9 cellular contexts compared by ENCODE assay signal in the genomic region with DNA sequence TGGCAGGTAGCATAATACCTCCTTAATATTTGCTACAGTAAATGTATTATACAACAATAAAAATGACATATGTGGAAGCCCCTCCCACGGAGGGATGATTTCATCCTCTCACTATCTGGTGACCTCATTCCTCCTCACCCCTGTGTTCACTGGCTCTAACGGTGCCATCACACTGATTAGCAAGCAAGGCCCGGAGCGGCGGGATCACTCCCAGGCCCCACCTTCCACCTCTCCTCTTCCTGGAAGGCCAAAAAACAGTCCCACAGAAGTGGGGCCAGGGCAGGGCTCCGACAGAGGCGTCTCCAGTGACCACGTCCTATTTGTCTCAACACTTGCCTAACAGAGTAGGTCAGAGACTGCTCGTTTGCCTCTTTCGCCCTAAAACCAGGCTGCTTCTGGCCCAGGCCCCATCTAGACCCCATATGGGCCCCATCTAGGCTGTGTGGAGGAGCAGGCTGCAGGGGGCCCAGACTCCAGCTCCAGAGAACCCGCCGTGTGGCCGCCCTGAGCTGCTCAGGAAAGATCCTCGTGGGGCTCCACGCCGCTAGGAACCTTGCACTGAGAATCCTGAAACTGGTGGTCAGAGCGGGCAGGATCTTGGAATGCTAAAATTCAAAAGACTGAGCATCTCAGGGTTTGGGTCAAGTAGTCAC. TPM values are rescaled to one million over a fixed set of nuclear protein-coding genes. Genes with fewer than 3 reads are reported as not detected.
DNase-seq lines count a peak whose midpoint lies in the region; ATAC-seq, FAIRE-seq and TF ChIP-seq lines count a peak whose summit lies in the region.
"Had no signal": no experiment of that assay in that cellular context is flagged by ENCODE, and none has a peak within 500 bp of the region (broad histone marks: within the 10 kb centered on the region; RNA-seq: fewer than 3 reads in every experiment).

No MANE protein-coding gene starts in this region.

- WGBS in right cardiac atrium: 46% methylated on average over 17 of the region's 17 CpGs

- peaks cover 76% of the 10 kb centered on the region for H3K36me3 Mint-ChIP-seq in CD4-positive, alpha-beta T cell (ENCODE audit: low read depth)
- peaks cover 70% of the 10 kb centered on the region for H3K36me3 Mint-ChIP-seq in activated naive CD4-positive, alpha-beta T cell treated with anti-CD3 and anti-CD28 coated beads, Interleukin-2, amount 10 ng/mL, durations not matched to agents 7 days and 5 days

- peaks cover 38% of the 10 kb centered on the region for H3K4me1 ChIP-seq in PC-9 (replicated peaks; ENCODE audit: insufficient read depth)
- H3K4me1 ChIP-seq in right cardiac atrium (ENCODE audit: control insufficient read depth, insufficient read depth, low read length): peaks cover 5% of the 10 kb centered on the region

- peak; percentile 51 for ATAC-seq in CD4-positive, alpha-beta T cell (ENCODE audit: poor library complexity)
- ATAC-seq in right cardiac atrium: peak; percentile 27 to 62
- ATAC-seq in GM19455 (IDR thresholded peaks at IDR 0.05; ENCODE audit: unreplicated experiment): no peak

- no peak for FAIRE-seq in D721Med (lab: Jason Lieb, UNC)

- no peaks in the 10 kb centered on the region for H4K20me1 ChIP-seq in PC-9 (ENCODE audit: insufficient read depth)

- peak overlapping the region; percentile 100 for H3K27ac Mint-ChIP-seq in CD4-positive, alpha-beta T cell
- peak overlapping the region; percentile 100 for H3K27ac Mint-ChIP-seq in activated naive CD4-positive, alpha-beta T cell treated with anti-CD3 and anti-CD28 coated beads, Interleukin-2, amount 10 ng/mL, durations not matched to agents 7 days and 5 days

- TF ChIP-seq CTCF in CD4-positive, alpha-beta T cell (IDR thresholded peaks at IDR 0.05): no peak
- TF ChIP-seq CTCF in PC-9 (conservative IDR thresholded peaks at IDR 0.05): no peak
- no peak for TF ChIP-seq CTCF in D721Med (IDR thresholded peaks at IDR 0.05; ENCODE audit: insufficient read depth, missing control alignments)

- H3K9me3 Mint-ChIP-seq in CD4-positive, alpha-beta T cell: no peaks in the 10 kb centered on the region
- H3K9me3 Mint-ChIP-seq in activated naive CD4-positive, alpha-beta T cell treated with anti-CD3 and anti-CD28 coated beads, Interleukin-2, amount 10 ng/mL, durations not matched to agents 7 days and 5 days: no peaks in the 10 kb centered on the region

- H3K4me3 ChIP-seq in PC-9 (no peak overlapping the region), right cardiac atrium (ENCODE audit: low read length) (no peak overlapping the region)

- H3K27ac ChIP-seq in CD4-positive, alpha-beta T cell (ENCODE audit: low read depth, low read length): peak overlapping the region; percentile 95
- H3K27ac ChIP-seq in PC-9: peak overlapping the region; percentile 40; the same call in 1 of the 2 replicates
- H3K27ac ChIP-seq in right cardiac atrium (ENCODE audit: low read length): peak overlapping the region; percentile 12

- H3K9me3 ChIP-seq in CD4-positive, alpha-beta T cell (ENCODE audit: control insufficient read depth, low read length): no peaks in the 10 kb centered on the region
- H3K9me3 ChIP-seq in PC-9 (ENCODE audit: insufficient read depth, low read depth): no peaks in the 10 kb centered on the region
- H3K9me3 ChIP-seq in right cardiac atrium (ENCODE audit: control insufficient read depth, low read length): no peaks in the 10 kb centered on the region

- peak overlapping the region; percentile 98 for H3K4me3 Mint-ChIP-seq in CD4-positive, alpha-beta T cell
- H3K4me3 Mint-ChIP-seq in activated naive CD4-positive, alpha-beta T cell treated with anti-CD3 and anti-CD28 coated beads, Interleukin-2, amount 10 ng/mL, durations not matched to agents 7 days and 5 days: peak overlapping the region; percentile 100

- peak overlapping the region; percentile 62 for H3K4me2 ChIP-seq in PC-9

- TSS peak; percentile 86 for BruUV-seq in PC-9 (replicated peaks; lab: Mats Ljungman, UMichigan)

- POLR2A ChIA-PET in CD4-positive, alpha-beta T cell (lab: Charles Lee): interaction anchor here (0.6 to 8.5 kb wide), 5 partner anchors 11 to 67 kb away, joined by 3 to 186 read pairs (median 8); partner anchors contain the start of genes ISCU and SART3
- POLR2A ChIA-PET in PC-9 (lab: Charles Lee; ENCODE audit: unreplicated experiment): interaction anchor here (0.5 kb wide), 1 partner anchor 875 kb away, joined by 4 read pairs; no protein-coding TSS in a partner anchor

- peak in 7 of 10 experiments; percentile 36 to 71 (median 40) for DNase-seq in CD4-positive, alpha-beta T cell
- peak; percentile 58 for DNase-seq in PC-9
- peak; percentile 68 for DNase-seq in activated naive CD4-positive, alpha-beta T cell treated with anti-CD3 and anti-CD28 coated beads, Interleukin-2, amount 10 ng/mL, durations not matched to agents 7 days and 5 days
- peak; percentile 59 to 73 (median 71) for DNase-seq in right cardiac atrium
- DNase-seq in stimulated activated CD4-positive, alpha-beta T cell treated with anti-CD3 and anti-CD28 coated beads, TNF-alpha, amount 100 ng/mL, for 4 hours (ENCODE audit: low read depth in 3 of 3): peak in 2 of 3 experiments; percentile 31 to 38
- no peak for DNase-seq in D721Med (ENCODE audit: insufficient read length, low spot score)
- no peak for DNase-seq in cerebellum (ENCODE audit: low spot score)

- no peak overlapping the region for H2AFZ ChIP-seq in PC-9

- H3K27me3 ChIP-seq in CD4-positive, alpha-beta T cell (ENCODE audit: control insufficient read depth, insufficient read depth, low read length): no peaks in the 10 kb centered on the region
- H3K27me3 ChIP-seq in PC-9 (ENCODE audit: insufficient read depth, low read depth) (no peaks in the 10 kb centered on the region), right cardiac atrium (ENCODE audit: control insufficient read depth, insufficient read depth) (no peaks in the 10 kb centered on the region)

- CTCF ChIA-PET in CD4-positive, alpha-beta T cell (lab: Charles Lee): interaction anchor here (1.2 to 10.2 kb wide), 2 partner anchors 11 to 173 kb away, joined by 6 to 128 read pairs; no protein-coding TSS in a partner anchor
- CTCF ChIA-PET in PC-9 (lab: Charles Lee): interaction anchor here (1.0 kb wide), 1 partner anchor 11 kb away, joined by 4 read pairs; no protein-coding TSS in a partner anchor
- CTCF ChIA-PET in activated naive CD4-positive, alpha-beta T cell treated with anti-CD3 and anti-CD28 coated beads, Interleukin-2, amount 10 ng/mL, durations not matched to agents 7 days and 5 days (lab: Charles Lee): interaction anchor here (12.3 kb wide), 1 partner anchor 11 kb away, joined by 160 read pairs; no protein-coding TSS in a partner anchor

- no peaks in the 10 kb centered on the region for H3K36me3 ChIP-seq in PC-9 (ENCODE audit: low read depth)

- no peaks in the 10 kb centered on the region for H3K79me2 ChIP-seq in PC-9 (ENCODE audit: low read depth)

- peaks cover 75% of the 10 kb centered on the region for H3K4me1 Mint-ChIP-seq in CD4-positive, alpha-beta T cell (ENCODE audit: low read depth)
- H3K4me1 Mint-ChIP-seq in activated naive CD4-positive, alpha-beta T cell treated with anti-CD3 and anti-CD28 coated beads, Interleukin-2, amount 10 ng/mL, durations not matched to agents 7 days and 5 days: peaks cover 64% of the 10 kb centered on the region

- intact Hi-C loops in CD4-positive, alpha-beta T cell (cut with DNase I, micrococcal nuclease): loop anchor here (1.0 to 10.0 kb wide), 6 partner anchors 12 to 865 kb away; partner anchors contain the start of genes CORO1C (in 2 of the 2), PRDM4 (in 1 of the 2), UNG (in 1 of the 2) and USP30 (in 1 of the 2)
- intact Hi-C loops in PC-9 (cut with micrococcal nuclease; ENCODE audit: unreplicated experiment): loop anchor here (2.0 kb wide), 1 partner anchor 15 kb away; no protein-coding TSS in a partner anchor
- intact Hi-C loops in right cardiac atrium (cut with DNase I): loop anchor here in 1 of 4 donors (10.0 kb wide), 1 partner anchor 465 kb away; the partner anchor contains the start of genes ALKBH2 and UNG

- peaks cover 28% of the 10 kb centered on the region for H3F3A ChIP-seq in PC-9 (ENCODE audit: insufficient read depth, low read depth)

- H3K27me3 Mint-ChIP-seq in CD4-positive, alpha-beta T cell: no peaks in the 10 kb centered on the region
- H3K27me3 Mint-ChIP-seq in activated naive CD4-positive, alpha-beta T cell treated with anti-CD3 and anti-CD28 coated beads, Interleukin-2, amount 10 ng/mL, durations not matched to agents 7 days and 5 days: peaks cover 3% of the 10 kb centered on the region

- H3K9me2 ChIP-seq in PC-9 (ENCODE audit: insufficient read depth): no peaks in the 10 kb centered on the region

RNA-seq across cellular contexts. Expression of gene SELPLG, which starts 3.7 kb away (rescaled TPM):
- total RNA-seq in CD4-positive, alpha-beta T cell: 10 to 100 TPM; 25.7 to 27.8 TPM
- total RNA-seq in PC-9 (2021): 0.35 and 0.96 TPM in 2 replicates
- 1 to 10 TPM; 2.9 to 6.2 (median 4.7) TPM for total RNA-seq in right cardiac atrium
- polyA plus RNA-seq in right cardiac atrium: 1.9 TPM
- 1.2 TPM for total RNA-seq in cerebellum

RNA-seq across cellular contexts. Expression of gene TMEM119, which starts 32.1 kb away (rescaled TPM):
- total RNA-seq in CD4-positive, alpha-beta T cell: 1 to 10 TPM; 2.1 to 2.6 TPM
- total RNA-seq in PC-9 (2021) (not detected in 2 replicates), right cardiac atrium (1 to 10 TPM; 1.8 to 3.5 (median 2.6) TPM), cerebellum (1.1 TPM)
- 3.2 TPM for polyA plus RNA-seq in right cardiac atrium
- total RNA-seq: glomerular endothelial cell had no signal

Comparison
In these comparisons a context has a peak if more than half of its experiments do, and no peak if none do; other contexts are left out.
1. DNase-seq: peak in CD4-positive, alpha-beta T cell (7 of 10), PC-9 (2 of 2), activated naive CD4-positive, alpha-beta T cell treated with anti-CD3 and anti-CD28 coated beads, Interleukin-2, amount 10 ng/mL, durations not matched to agents 7 days and 5 days (single experiment), right cardiac atrium (3 of 3) and stimulated activated CD4-positive, alpha-beta T cell treated with anti-CD3 and anti-CD28 coated beads, TNF-alpha, amount 100 ng/mL, for 4 hours (2 of 3); none in D721Med (single experiment) and cerebellum (single experiment).
2. H3K27ac ChIP-seq: peak in every context shown above with its lines; median percentile 95 in CD4-positive, alpha-beta T cell; 40 in PC-9; 12 in right cardiac atrium.